ENCODE assay signal across 13 cellular contexts in genomic region chr5:58188287-58188651, GRCh38.
A peak's percentile ranks its signal among the peaks of the same experiment; 100 is the strongest.
DNase-seq lines count a peak whose midpoint lies in the region; ATAC-seq, FAIRE-seq and TF ChIP-seq lines count a peak whose summit lies in the region.
"Had no signal": no experiment of that assay in that cellular context is flagged by ENCODE, and none has a peak within 500 bp of the region (broad histone marks: within the 10 kb centered on the region; RNA-seq: fewer than 3 reads in every experiment).

No MANE protein-coding gene starts in this region.

- no peak overlapping the region for H3K9ac ChIP-seq in fibroblast of lung (ENCODE audit: insufficient read depth, low read length)

- FAIRE-seq in RCC 7860 (lab: Jason Lieb, UNC), result peak; percentile 94
- FAIRE-seq: GM19239 had no signal

- H3K4me2 ChIP-seq in fibroblast of lung (ENCODE audit: extremely low read depth, insufficient read depth, low read length), result peak overlapping the region; percentile 65

- no peaks in the 10 kb centered on the region for H3K9me3 ChIP-seq in fibroblast of lung (ENCODE audit: control insufficient read depth, insufficient read depth, low read depth, low read length)

- peaks cover 9% of the 10 kb centered on the region for H3K4me1 ChIP-seq in fibroblast of lung (ENCODE audit: control insufficient read depth, extremely low read depth, insufficient read depth, low read length)

- H4K20me1 ChIP-seq in fibroblast of lung (ENCODE audit: control insufficient read depth, extremely low read depth, insufficient read depth, low read length), result no peaks in the 10 kb centered on the region

- no peak overlapping the region for H3K4me3 ChIP-seq in fibroblast of lung (replicated peaks in 1 of 4; ENCODE audit: control extremely low read depth in 1 of 4, insufficient read depth in 1 of 4, low read depth in 3 of 4, low read length in 4 of 4)

- H3K79me2 ChIP-seq in fibroblast of lung (ENCODE audit: control insufficient read depth, insufficient read depth, low read length), result no peaks in the 10 kb centered on the region

- H3K36me3 ChIP-seq in fibroblast of lung (ENCODE audit: control insufficient read depth, insufficient read depth, low read length), result no peaks in the 10 kb centered on the region

- no peak overlapping the region for H3K27ac ChIP-seq in fibroblast of lung (ENCODE audit: insufficient read depth, low read length)

- no peak overlapping the region for H2AFZ ChIP-seq in fibroblast of lung (ENCODE audit: low read length)

- no peak for TF ChIP-seq CTCF in fibroblast of lung (conservative IDR thresholded peaks at IDR 0.05 in 1 of 2, IDR thresholded peaks at IDR 0.05 in 1 of 2; ENCODE audit: low read depth in 1 of 2, low read length in 2 of 2)

- DNase-seq in EL (peak; percentile 94), RCC 7860 (ENCODE audit: low spot score) (peak; percentile 96), fibroblast of lung (ENCODE audit: low read depth in 2 of 2) (peak; percentile 39 to 90), non-pigmented ciliary epithelial cell (ENCODE audit: low read depth) (peak; percentile 93)
- no peak for DNase-seq in activated effector memory CD4-positive, alpha-beta T cell treated with anti-CD3 and anti-CD28 coated beads, Interleukin-2, amount 50 U/mL, for 16 hours
- DNase-seq: activated CD4-positive, alpha-beta memory T cell treated with anti-CD3 and anti-CD28 coated beads, Interleukin-2, amount 10 ng/mL, durations not matched to agents 7 days and 5 days; GDM1; immature natural killer cell; NCI-H1092 had no signal

- no peak for ATAC-seq in GM21619 (IDR thresholded peaks at IDR 0.05; ENCODE audit: unreplicated experiment)
- no peak for ATAC-seq in HG03095 (IDR thresholded peaks at IDR 0.05; ENCODE audit: unreplicated experiment)
- no peak for ATAC-seq in GM18861 (IDR thresholded peaks at IDR 0.05; ENCODE audit: unreplicated experiment)

- no peaks in the 10 kb centered on the region for H3K27me3 ChIP-seq in fibroblast of lung (ENCODE audit: control insufficient read depth, insufficient read depth, low read length)
